In genomic region chr2:128754246-128754724, GRCh38 we compare ENCODE assay signal across 9 cellular contexts.
DNase-seq lines count a peak whose midpoint lies in the region; ATAC-seq, FAIRE-seq and TF ChIP-seq lines count a peak whose summit lies in the region.
"Had no signal": no experiment of that assay in that cellular context is flagged by ENCODE, and none has a peak within 500 bp of the region (broad histone marks: within the 10 kb centered on the region; RNA-seq: fewer than 3 reads in every experiment).

No MANE protein-coding gene starts in this region.

- no peaks in the 10 kb centered on the region for H3K27me3 Mint-ChIP-seq in activated B cell treated with CpG ODN at 0.5 μM for 24 hours
- H3K27me3 Mint-ChIP-seq in nephron (ENCODE audit: low read depth): peaks cover 9% of the 10 kb centered on the region

- H3K9me3 Mint-ChIP-seq in activated B cell treated with CpG ODN at 0.5 μM for 24 hours: no peaks in the 10 kb centered on the region
- H3K9me3 Mint-ChIP-seq in nephron: peaks cover 2% of the 10 kb centered on the region

- H3K27ac ChIP-seq in kidney (ENCODE audit: low read depth in 2 of 2, low read length in 2 of 2): no peak overlapping the region

- ATAC-seq in GM19452 (IDR thresholded peaks at IDR 0.05; ENCODE audit: unreplicated experiment) (peak; percentile 84), HG03432 (IDR thresholded peaks at IDR 0.05; ENCODE audit: unreplicated experiment) (peak; percentile 91), activated B cell treated with CpG ODN at 0.5 μM for 24 hours (ENCODE audit: low read depth) (peak; percentile 84)

- CTCF ChIA-PET in activated B cell treated with CpG ODN at 0.5 μM for 24 hours (lab: Charles Lee): interaction anchor here (1.0 to 2.3 kb wide), 3 partner anchors 16 to 18 kb away, joined by 3 to 8 read pairs (median 3); no protein-coding TSS in a partner anchor

- H3K36me3 Mint-ChIP-seq in activated B cell treated with CpG ODN at 0.5 μM for 24 hours (ENCODE audit: low read depth) (no peaks in the 10 kb centered on the region), nephron (ENCODE audit: low read depth) (no peaks in the 10 kb centered on the region)

- H3K4me3 Mint-ChIP-seq in activated B cell treated with CpG ODN at 0.5 μM for 24 hours (peak overlapping the region; percentile 39), nephron (no peak overlapping the region)

- POLR2A ChIA-PET in activated B cell treated with CpG ODN at 0.5 μM for 24 hours (lab: Charles Lee): no interaction called here

- no peak overlapping the region for H3K4me3 ChIP-seq in kidney (ENCODE audit: low read length in 2 of 2)

- H3K4me1 ChIP-seq in kidney (ENCODE audit: control insufficient read depth in 1 of 2, insufficient read depth in 1 of 2, low read depth in 1 of 2, low read length in 2 of 2): peaks cover 0 to 2% of the 10 kb centered on the region in 2 donors

- peak overlapping the region; percentile 43 for H3K27ac Mint-ChIP-seq in activated B cell treated with CpG ODN at 0.5 μM for 24 hours
- H3K27ac Mint-ChIP-seq in nephron: peak overlapping the region; percentile 34 to 82 (median 41)

- no peak for FAIRE-seq in kidney (lab: Jason Lieb, UNC)
- FAIRE-seq: islet of Langerhans had no signal

- DNase-seq in DMS153 treated with DMSO at 0.1 percent for 48 hours (lab: John Stamatoyannopoulos, UW; ENCODE audit: unreplicated experiment) (peak; percentile 61), activated B cell treated with CpG ODN at 0.5 μM for 24 hours (no peak), SW480 (ENCODE audit: low spot score) (no peak), NCI-H226 (no peak), kidney (no peak)

- no peak overlapping the region for H3K9ac ChIP-seq in kidney (ENCODE audit: low read length in 2 of 2)

- intact Hi-C loops in activated B cell treated with CpG ODN at 0.5 μM for 24 hours (cut with micrococcal nuclease): loop anchor here (1.0 to 5.0 kb wide), 2 partner anchors 18 to 432 kb away; no protein-coding TSS in a partner anchor
- intact Hi-C loops in kidney (cut with DNase I): no loop called here

- no peaks in the 10 kb centered on the region for H3K9me3 ChIP-seq in kidney (ENCODE audit: control insufficient read depth in 1 of 2, low read length in 2 of 2)

- TF ChIP-seq CTCF in activated B cell treated with CpG ODN at 0.5 μM for 24 hours (IDR thresholded peaks at IDR 0.05) (no peak), nephron (IDR thresholded peaks at IDR 0.05; ENCODE audit: unreplicated experiment in 3 of 3) (no peak), kidney (IDR thresholded peaks at IDR 0.05; ENCODE audit: borderline replicate concordance, extremely low read depth, insufficient read depth) (no peak)

- no peaks in the 10 kb centered on the region for H3K36me3 ChIP-seq in kidney (ENCODE audit: control insufficient read depth in 1 of 2, insufficient read depth in 2 of 2, low read length in 2 of 2)

- H3K4me1 Mint-ChIP-seq in activated B cell treated with CpG ODN at 0.5 μM for 24 hours (peaks cover 57% of the 10 kb centered on the region), nephron (peaks cover 50% of the 10 kb centered on the region)
